ENCODE assay signal across 8 cellular contexts in the genomic region with DNA sequence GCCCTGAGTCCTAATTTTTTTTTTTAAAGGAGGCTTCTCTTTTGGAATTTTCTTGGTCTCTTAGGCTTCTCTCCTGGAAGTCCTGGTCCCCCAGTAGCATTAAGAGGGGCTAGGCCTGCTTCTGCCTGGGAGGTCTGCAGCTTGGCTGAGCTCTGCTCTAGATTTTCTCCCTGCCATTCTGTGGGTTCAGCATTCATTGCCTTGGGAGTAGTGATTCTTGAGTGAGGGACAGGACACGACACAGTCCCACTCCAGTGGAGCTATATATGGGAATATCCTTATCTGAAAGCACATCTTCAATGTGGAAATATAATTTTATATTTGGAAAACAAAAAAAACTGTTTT. TPM values are rescaled to one million over a fixed set of nuclear protein-coding genes. Genes with fewer than 3 reads are reported as not detected.
A peak's percentile ranks its signal among the peaks of the same experiment; 100 is the strongest.
DNase-seq lines count a peak whose midpoint lies in the region; ATAC-seq and TF ChIP-seq lines count a peak whose summit lies in the region.

No MANE protein-coding gene starts in this region.

- H3K36me3 Mint-ChIP-seq in glutamatergic neuron (ENCODE audit: unreplicated experiment), result no peaks in the 10 kb centered on the region
- no peaks in the 10 kb centered on the region for H3K36me3 Mint-ChIP-seq in type B pancreatic cell

- no peaks in the 10 kb centered on the region for H4K20me1 ChIP-seq in Karpas-422 (ENCODE audit: insufficient read depth, low read depth, low read length)

- H3K4me2 ChIP-seq in Karpas-422 (ENCODE audit: low read depth, low read length, poor library complexity, severe bottlenecking), result peak overlapping the region; percentile 87

- H3K9ac ChIP-seq in Karpas-422 (ENCODE audit: low read length), result peak overlapping the region; percentile 69; the same call in 1 of the 2 replicates

- ATAC-seq in Right ventricle myocardium superior (ENCODE audit: poor library complexity) (no peak), aorta (ENCODE audit: low FRiP score) (no peak)

- no peaks in the 10 kb centered on the region for H3K9me3 ChIP-seq in left ventricle myocardium inferior (replicated peaks)
- no peaks in the 10 kb centered on the region for H3K9me3 ChIP-seq in Karpas-422 (ENCODE audit: low read length)
- H3K9me3 ChIP-seq in aorta (ENCODE audit: control insufficient read depth, low read length), result no peaks in the 10 kb centered on the region
- no peaks in the 10 kb centered on the region for H3K9me3 ChIP-seq in thyroid gland

- TF ChIP-seq CTCF in left ventricle myocardium inferior (IDR thresholded peaks at IDR 0.05; ENCODE audit: borderline replicate concordance), result peak; percentile 27
- TF ChIP-seq CTCF in glutamatergic neuron (IDR thresholded peaks at IDR 0.05; ENCODE audit: partially characterized antibody, unreplicated experiment), result peak; percentile 28
- peak; percentile 49 for TF ChIP-seq CTCF in type B pancreatic cell (conservative IDR thresholded peaks at IDR 0.05)
- peak in 2 of 6 experiments; percentile 7 to 9 for TF ChIP-seq CTCF in thyroid gland (IDR thresholded peaks at IDR 0.05)

- no peaks in the 10 kb centered on the region for H3K79me2 ChIP-seq in Karpas-422 (ENCODE audit: low read length)

- H3K4me3 ChIP-seq in left ventricle myocardium inferior (peak overlapping the region; percentile 80), Karpas-422 (ENCODE audit: low read length) (peak overlapping the region; percentile 75; the same call in 1 of the 2 replicates), aorta (ENCODE audit: low read length in 2 of 2) (no peak overlapping the region), thyroid gland (replicated peaks in 1 of 3) (no peak overlapping the region)

- H3K27ac ChIP-seq in left ventricle myocardium inferior (replicated peaks) (no peak overlapping the region), Karpas-422 (ENCODE audit: low read length) (no peak overlapping the region), aorta (ENCODE audit: low read depth in 1 of 2, low read length in 2 of 2) (no peak overlapping the region), thyroid gland (no peak overlapping the region)

- peak overlapping the region; percentile 94 for H3K4me3 Mint-ChIP-seq in glutamatergic neuron (ENCODE audit: unreplicated experiment)
- peak overlapping the region; percentile 92 for H3K4me3 Mint-ChIP-seq in type B pancreatic cell

- intact Hi-C loops in left ventricle myocardium inferior (cut with micrococcal nuclease), result no loop called here
- intact Hi-C loops in Right ventricle myocardium superior (cut with DNase I), result no loop called here
- intact Hi-C loops in aorta (cut with DNase I), result no loop called here
- intact Hi-C loops in thyroid gland (cut with DNase I), result no loop called here

- H3K27me3 ChIP-seq in left ventricle myocardium inferior (ENCODE audit: low read depth) (no peaks in the 10 kb centered on the region), Karpas-422 (ENCODE audit: low read length) (no peaks in the 10 kb centered on the region), aorta (ENCODE audit: control insufficient read depth in 1 of 2, insufficient read depth in 2 of 2, low read length in 1 of 2) (no peaks in the 10 kb centered on the region), thyroid gland (no peaks in the 10 kb centered on the region)

- H2AFZ ChIP-seq in Karpas-422 (ENCODE audit: low read length), result no peak overlapping the region

- H3K27ac Mint-ChIP-seq in glutamatergic neuron (ENCODE audit: unreplicated experiment) (no peak overlapping the region), type B pancreatic cell (no peak overlapping the region)

- no peaks in the 10 kb centered on the region for H3K36me3 ChIP-seq in left ventricle myocardium inferior
- no peaks in the 10 kb centered on the region for H3K36me3 ChIP-seq in Karpas-422 (ENCODE audit: insufficient read depth, low read length)
- H3K36me3 ChIP-seq in aorta (ENCODE audit: control insufficient read depth in 1 of 2, insufficient read depth in 2 of 2, low read length in 1 of 2), result no peaks in the 10 kb centered on the region
- H3K36me3 ChIP-seq in thyroid gland, result no peaks in the 10 kb centered on the region

- H3K9me3 Mint-ChIP-seq in glutamatergic neuron (ENCODE audit: unreplicated experiment), result peaks cover 5% of the 10 kb centered on the region
- H3K9me3 Mint-ChIP-seq in type B pancreatic cell, result no peaks in the 10 kb centered on the region

- H3K9me2 ChIP-seq in Karpas-422 (replicated peaks; ENCODE audit: insufficient read depth, low read length), result no peaks in the 10 kb centered on the region

- H3K27me3 Mint-ChIP-seq in glutamatergic neuron (ENCODE audit: unreplicated experiment) (peaks cover 8% of the 10 kb centered on the region), type B pancreatic cell (peaks cover 17% of the 10 kb centered on the region)

- WGBS in aorta, 2 donors, result 90 to 100% methylated on average over 1 of the region's 1 CpG
- WGBS in thyroid gland, 2 donors, result 79 to 96% methylated on average over 1 of the region's 1 CpG

- no peak for TF ChIP-seq POLR2A in thyroid gland (IDR thresholded peaks at IDR 0.05)

- peaks cover 7% of the 10 kb centered on the region for H3K4me1 Mint-ChIP-seq in glutamatergic neuron (ENCODE audit: low read depth, unreplicated experiment)
- peaks cover 17% of the 10 kb centered on the region for H3K4me1 Mint-ChIP-seq in type B pancreatic cell (ENCODE audit: unreplicated experiment)

- H3K4me1 ChIP-seq in left ventricle myocardium inferior (peaks cover 19% of the 10 kb centered on the region), Karpas-422 (ENCODE audit: low read length) (peaks cover 10% of the 10 kb centered on the region), aorta (ENCODE audit: control insufficient read depth in 1 of 2, insufficient read depth in 2 of 2, low read length in 2 of 2) (no peaks in the 10 kb centered on the region), thyroid gland (peaks cover 0 to 13% of the 10 kb centered on the region in 2 donors)

- DNase-seq in left ventricle myocardium inferior, result no peak
- DNase-seq in Right ventricle myocardium superior, result no peak
- DNase-seq in Karpas-422, result no peak
- no peak for DNase-seq in glutamatergic neuron
- DNase-seq in type B pancreatic cell (ENCODE audit: extremely low spot score, unreplicated experiment), result no peak
- no peak for DNase-seq in NK-92 treated with Interleukin-12 subunit alpha and Interleukin-12 subunit beta, amount 100 ng/mL, for 24 hours (lab: John Stamatoyannopoulos, UW)
- no peak for DNase-seq in aorta
- DNase-seq in thyroid gland, result no peak

RNA-seq across cellular contexts. Expression of a gene that starts 3.7 kb away (rescaled TPM):
- 0.49 TPM for total RNA-seq in left ventricle myocardium inferior
- 0.86 TPM for total RNA-seq in Right ventricle myocardium superior
- not detected in 2 replicates for total RNA-seq in Karpas-422 (2014; rRNA removed; shearing (Covaris generic); ENCODE audit: low replicate concordance)
- total RNA-seq in glutamatergic neuron (ENCODE audit: unreplicated experiment), result 1.1 TPM
- 0.07 and 0.26 TPM in 2 replicates for total RNA-seq in type B pancreatic cell (ENCODE audit: low replicate concordance)
- under 1 TPM; 0.30 to 0.58 TPM for total RNA-seq in aorta
- not detected for polyA plus RNA-seq in aorta
- total RNA-seq in thyroid gland, result under 1 TPM in 3 of 4 donors, not detected in 1; 0.33 to 0.93 (median 0.78) TPM

RNA-seq across cellular contexts. Expression of a gene that starts 23.7 kb away (rescaled TPM):
- total RNA-seq in left ventricle myocardium inferior (5.4 TPM), Right ventricle myocardium superior (4.3 TPM), glutamatergic neuron (ENCODE audit: unreplicated experiment) (5.4 TPM), type B pancreatic cell (ENCODE audit: low replicate concordance) (3.6 and 6.5 TPM in 2 replicates), aorta (1 to 10 TPM; 4.4 to 8.4 TPM), thyroid gland (10 to 100 TPM in 1 of 4 donors, 1 to 10 TPM in 3; 5.8 to 13.2 (median 6.2) TPM)
- 0.14 and 0.45 TPM in 2 replicates for total RNA-seq in Karpas-422 (2014; rRNA removed; shearing (Covaris generic); ENCODE audit: low replicate concordance)
- polyA plus RNA-seq in aorta, result 1 to 10 TPM; 1.1 to 2.0 TPM

Comparison
In these comparisons a context has a peak if more than half of its experiments do, and no peak if none do; other contexts are left out.
1. H3K4me3 ChIP-seq: peak in left ventricle myocardium inferior (single experiment) and Karpas-422 (single experiment); none in aorta (0 of 2) and thyroid gland (0 of 3).